8 cellular contexts compared by ENCODE assay signal in genomic region chr16:9033125-9033830, GRCh38. TPM values are rescaled to one million over a fixed set of nuclear protein-coding genes. Genes with fewer than 3 reads are reported as not detected.
DNase-seq lines count a peak whose midpoint lies in the region; ATAC-seq, FAIRE-seq and TF ChIP-seq lines count a peak whose summit lies in the region.

No MANE protein-coding gene starts in this region.

- no peaks in the 10 kb centered on the region for H3K27me3 ChIP-seq in cardiac muscle cell
- H3K27me3 ChIP-seq in dorsolateral prefrontal cortex = peaks cover 0 to 17% (median 0%) of the 10 kb centered on the region in 45 donors

- no peak overlapping the region for H3K4me3 Mint-ChIP-seq in nephron

- DNase-seq in cardiac muscle cell (ENCODE audit: low read depth in 1 of 2, low spot score in 1 of 2) (peak; percentile 62 to 83), Right ventricle myocardium inferior (ENCODE audit: missing footprints) (no peak), NCI-H2107 treated with DMSO at 0.1 percent for 48 hours (lab: John Stamatoyannopoulos, UW; ENCODE audit: unreplicated experiment) (peak; percentile 2), dorsolateral prefrontal cortex (peak in 7 of 10 donors; percentile 21 to 69 (median 56)), NCI-H1694 (lab: John Stamatoyannopoulos, UW) (no peak), GM19239 (ENCODE audit: insufficient read length, low spot score) (no peak)

- peaks cover 2% of the 10 kb centered on the region for H3K9me3 Mint-ChIP-seq in nephron

- no peaks in the 10 kb centered on the region for H3K36me3 Mint-ChIP-seq in nephron (ENCODE audit: low read depth)

- FAIRE-seq in GM19239 (lab: Jason Lieb, UNC) = no peak

- intact Hi-C loops in Right ventricle myocardium inferior (cut with DNase I) = no loop called here
- intact Hi-C loops in dorsolateral prefrontal cortex (cut with DNase I) = no loop called here

- H3K9me3 ChIP-seq in cardiac muscle cell (ENCODE audit: low read depth) = no peaks in the 10 kb centered on the region

- ATAC-seq in Right ventricle myocardium inferior = no peak
- ATAC-seq in HG02623 (IDR thresholded peaks at IDR 0.05; ENCODE audit: unreplicated experiment) = no peak

- no peaks in the 10 kb centered on the region for H3K36me3 ChIP-seq in cardiac muscle cell

- H3K4me1 Mint-ChIP-seq in nephron = no peaks in the 10 kb centered on the region

- H3K27ac Mint-ChIP-seq in nephron = no peak overlapping the region

- H3K4me3 ChIP-seq in cardiac muscle cell (no peak overlapping the region), dorsolateral prefrontal cortex (no peak overlapping the region)

- no peaks in the 10 kb centered on the region for H3K4me1 ChIP-seq in cardiac muscle cell (ENCODE audit: low read depth)

- no peak overlapping the region for H3K27ac ChIP-seq in cardiac muscle cell
- H3K27ac ChIP-seq in dorsolateral prefrontal cortex = no peak overlapping the region

- H3K27me3 Mint-ChIP-seq in nephron (ENCODE audit: low read depth) = peaks cover 3% of the 10 kb centered on the region

- TF ChIP-seq CTCF in cardiac muscle cell (IDR thresholded peaks at IDR 0.05; ENCODE audit: low read depth, low read length) = peak; percentile 65
- TF ChIP-seq CTCF in dorsolateral prefrontal cortex (IDR thresholded peaks at IDR 0.05 in 54 of 56, conservative IDR thresholded peaks at IDR 0.05 in 2 of 56; ENCODE audit: low read depth in 1 of 56, partially characterized antibody in 56 of 56) = peak; percentile 20 to 65 (median 52)
- peak; percentile 29 to 39 (median 34) for TF ChIP-seq CTCF in nephron (IDR thresholded peaks at IDR 0.05; ENCODE audit: unreplicated experiment in 3 of 3)

RNA-seq across cellular contexts. Expression of gene HAPSTR1, which starts 58.2 kb away (rescaled TPM):
- total RNA-seq in cardiac muscle cell = 44.7 and 60.0 TPM in 2 replicates
- polyA plus RNA-seq in cardiac muscle cell = 26.5 and 27.8 TPM in 2 replicates
- 52.5 TPM for total RNA-seq in Right ventricle myocardium inferior
- 100 to 1,000 TPM in 16 of 120 experiments, 10 to 100 TPM in 104; 60.1 to 117 (median 88.9) TPM for total RNA-seq in dorsolateral prefrontal cortex

Comparison
In these comparisons a context has a peak if more than half of its experiments do, and no peak if none do; other contexts are left out.
1. DNase-seq: peak in cardiac muscle cell (2 of 2), NCI-H2107 treated with DMSO at 0.1 percent for 48 hours (single experiment) and dorsolateral prefrontal cortex (7 of 10); none in Right ventricle myocardium inferior (single experiment), NCI-H1694 (single experiment) and GM19239 (single experiment).
2. Peak in every context shown above with its lines, with median percentiles within 50 percentile points of each other: CTCF ChIP-seq.